Comparison of ENCODE assay signal across 14 cellular contexts in genomic region chr6:90074161-90074560, GRCh38.
DNase-seq lines count a peak whose midpoint lies in the region; ATAC-seq and TF ChIP-seq lines count a peak whose summit lies in the region.
"Had no signal": no experiment of that assay in that cellular context is flagged by ENCODE, and none has a peak within 500 bp of the region (broad histone marks: within the 10 kb centered on the region; RNA-seq: fewer than 3 reads in every experiment).

No MANE protein-coding gene starts in this region.

- H3K4me1 Mint-ChIP-seq in nephron progenitor cell = peaks cover 51% of the 10 kb centered on the region
- peaks cover 78 to 86% (median 85%) of the 10 kb centered on the region in 3 donors for H3K4me1 Mint-ChIP-seq in CD8-positive, alpha-beta memory T cell

- POLR2A ChIA-PET in PC-3 (lab: Charles Lee; ENCODE audit: unreplicated experiment) = no interaction called here
- POLR2A ChIA-PET in CD8-positive, alpha-beta memory T cell (lab: Charles Lee) = no interaction called here

- no peak for ATAC-seq in PC-3

- peaks cover 13% of the 10 kb centered on the region for H3K27me3 Mint-ChIP-seq in nephron progenitor cell (ENCODE audit: low read depth, poor library complexity)
- peaks cover 0 to 2% of the 10 kb centered on the region in 2 donors for H3K27me3 Mint-ChIP-seq in CD8-positive, alpha-beta memory T cell

- TF ChIP-seq CTCF in PC-3 (conservative IDR thresholded peaks at IDR 0.05; ENCODE audit: low read depth, low read length) = no peak
- no peak for TF ChIP-seq CTCF in choroid plexus epithelial cell (conservative IDR thresholded peaks at IDR 0.05; ENCODE audit: low read depth, low read length)
- TF ChIP-seq CTCF in nephron progenitor cell (IDR thresholded peaks at IDR 0.05) = no peak

- no peak overlapping the region for H2AFZ ChIP-seq in PC-3 (ENCODE audit: low read length)

- H3K27me3 ChIP-seq in PC-3 (ENCODE audit: low read length) = no peaks in the 10 kb centered on the region
- H3K27me3 ChIP-seq in CD8-positive, alpha-beta memory T cell (ENCODE audit: insufficient read depth, low read length, poor library complexity, severe bottlenecking) = no peaks in the 10 kb centered on the region
- H3K27me3 ChIP-seq: sigmoid colon had no signal

- H3K4me2 ChIP-seq in PC-3 (ENCODE audit: low read length) = no peak overlapping the region

- no peak overlapping the region for H3K4me3 Mint-ChIP-seq in nephron progenitor cell
- H3K4me3 Mint-ChIP-seq in CD8-positive, alpha-beta memory T cell = no peak overlapping the region

- CTCF ChIA-PET in PC-3 (lab: Charles Lee) = no interaction called here
- CTCF ChIA-PET in CD8-positive, alpha-beta memory T cell (lab: Charles Lee) = no interaction called here

- no peaks in the 10 kb centered on the region for H4K20me1 ChIP-seq in PC-3 (ENCODE audit: low read length)

- no peak overlapping the region for H3K4me3 ChIP-seq in PC-3 (ENCODE audit: low read length)
- H3K4me3 ChIP-seq in choroid plexus epithelial cell (ENCODE audit: low read depth, low read length) = no peak overlapping the region
- H3K4me3 ChIP-seq in CD8-positive, alpha-beta memory T cell (ENCODE audit: low read length) = no peak overlapping the region
- H3K4me3 ChIP-seq: sigmoid colon had no signal

- no peaks in the 10 kb centered on the region for H3K4me1 ChIP-seq in PC-3 (ENCODE audit: insufficient read depth, low read length)
- H3K4me1 ChIP-seq in CD8-positive, alpha-beta memory T cell (ENCODE audit: insufficient read depth, low read length) = peaks cover 56% of the 10 kb centered on the region
- H3K4me1 ChIP-seq: sigmoid colon had no signal

- no peaks in the 10 kb centered on the region for H3F3A ChIP-seq in PC-3 (ENCODE audit: low read length, unreplicated experiment)

- H3K27ac ChIP-seq in PC-3 (ENCODE audit: low read length) = no peak overlapping the region
- H3K27ac ChIP-seq in CD8-positive, alpha-beta memory T cell (ENCODE audit: low read depth, low read length) = no peak overlapping the region
- H3K27ac ChIP-seq: sigmoid colon had no signal

- no peaks in the 10 kb centered on the region for H3K9me2 ChIP-seq in PC-3 (replicated peaks; ENCODE audit: low read length)

- no peaks in the 10 kb centered on the region for H3K9me3 ChIP-seq in PC-3 (ENCODE audit: low read length)
- no peaks in the 10 kb centered on the region for H3K9me3 ChIP-seq in CD8-positive, alpha-beta memory T cell (ENCODE audit: low read length)
- H3K9me3 ChIP-seq: sigmoid colon had no signal

- no peaks in the 10 kb centered on the region for H3K36me3 ChIP-seq in PC-3 (ENCODE audit: low read depth, low read length)
- no peaks in the 10 kb centered on the region for H3K36me3 ChIP-seq in CD8-positive, alpha-beta memory T cell (ENCODE audit: insufficient read depth, low read length)
- H3K36me3 ChIP-seq: sigmoid colon had no signal

- DNase-seq in ELR (ENCODE audit: low read depth) (peak; percentile 4), PC-3 (peak; percentile 14), choroid plexus epithelial cell (ENCODE audit: low read depth) (peak; percentile 31), nephron progenitor cell (no peak), SKM-1 treated with dmso at 0.1 percent for 144 hours (lab: John Stamatoyannopoulos, UW; ENCODE audit: unreplicated experiment) (no peak), NCI-H1092 (lab: John Stamatoyannopoulos, UW) (no peak), NCI-H510A (lab: John Stamatoyannopoulos, UW) (no peak)
- no peak for DNase-seq in CD8-positive, alpha-beta memory T cell
- DNase-seq: amniotic stem cell; CD4-positive, CD25-positive, alpha-beta regulatory T cell; effector CD4-positive, alpha-beta T cell; MM.1S; NCI-H446; sigmoid colon had no signal

- H3K9me3 Mint-ChIP-seq in nephron progenitor cell = no peaks in the 10 kb centered on the region
- no peaks in the 10 kb centered on the region for H3K9me3 Mint-ChIP-seq in CD8-positive, alpha-beta memory T cell
- H3K9me3 Mint-ChIP-seq: CD4-positive, CD25-positive, alpha-beta regulatory T cell had no signal

- BruUV-seq in PC-3 (replicated peaks; lab: Mats Ljungman, UMichigan) = no TSS peak

- H3K27ac Mint-ChIP-seq in nephron progenitor cell = peak overlapping the region; percentile 13
- peak overlapping the region in 2 of 8 donors; percentile 7 to 16 for H3K27ac Mint-ChIP-seq in CD8-positive, alpha-beta memory T cell

- no peaks in the 10 kb centered on the region for H3K79me2 ChIP-seq in PC-3 (ENCODE audit: low read length)

- no peak overlapping the region for H3K9ac ChIP-seq in PC-3 (ENCODE audit: low read length)

- intact Hi-C loops in PC-3 (cut with micrococcal nuclease) = no loop called here

- no peaks in the 10 kb centered on the region for H3K36me3 Mint-ChIP-seq in nephron progenitor cell (ENCODE audit: low read depth)
- peaks cover 4 to 25% (median 6%) of the 10 kb centered on the region in 3 donors for H3K36me3 Mint-ChIP-seq in CD8-positive, alpha-beta memory T cell

Comparison
In these comparisons a context has a peak if more than half of its experiments do, and no peak if none do; other contexts are left out.
1. DNase-seq: peak in ELR (single experiment), PC-3 (single experiment) and choroid plexus epithelial cell (single experiment); none in nephron progenitor cell (single experiment), CD8-positive, alpha-beta memory T cell (0 of 5), SKM-1 treated with dmso at 0.1 percent for 144 hours (single experiment), NCI-H1092 (single experiment) and NCI-H510A (single experiment).